ENCODE assay signal across 8 cellular contexts in the genomic region with DNA sequence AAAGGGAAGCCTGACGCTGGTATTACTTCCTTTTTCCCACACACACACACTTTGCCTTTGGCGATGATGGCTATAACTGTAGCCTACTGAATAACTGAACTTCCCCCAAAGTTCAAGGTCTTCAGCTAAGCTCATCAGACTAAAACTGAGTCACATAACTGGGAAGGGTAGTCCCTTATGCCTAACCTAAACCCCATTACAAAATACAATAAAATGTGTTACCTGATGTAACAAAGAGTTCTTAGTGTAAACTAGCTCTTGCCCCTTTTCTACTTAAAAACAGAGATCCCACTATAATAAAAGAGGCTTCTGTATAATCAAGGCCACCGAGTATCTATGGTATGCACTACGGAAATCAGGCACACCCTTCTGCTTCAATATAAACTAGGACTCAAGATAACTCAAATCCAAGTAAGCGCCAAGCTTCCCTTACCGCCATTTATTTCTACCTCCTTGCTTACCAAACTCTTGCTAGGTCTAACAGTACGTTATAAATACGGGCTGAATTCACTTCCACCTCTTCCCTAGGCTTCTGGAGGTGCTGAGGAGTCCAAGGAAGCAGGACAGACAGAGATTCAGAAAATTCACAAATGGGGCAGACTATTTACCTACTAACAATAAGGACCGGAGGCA. TPM values are rescaled to one million over a fixed set of nuclear protein-coding genes. Genes with fewer than 3 reads are reported as not detected.
A peak's percentile ranks its signal among the peaks of the same experiment; 100 is the strongest.
DNase-seq lines count a peak whose midpoint lies in the region; ATAC-seq, FAIRE-seq and TF ChIP-seq lines count a peak whose summit lies in the region.

No MANE protein-coding gene starts in this region.

- WGBS in K562 (ENCODE audit: insufficient coverage, low coverage, missing lambda C conversion rate): 1% methylated on average over 9 of the region's 9 CpGs
- 7% methylated on average over 9 of the region's 9 CpGs for WGBS in liver
- 19% methylated on average over 9 of the region's 9 CpGs for WGBS in thymus

- H3K27ac ChIP-seq in K562 (ENCODE audit: extremely low read depth, low read depth, low read length) (peak overlapping the region; percentile 97), liver (ENCODE audit: low read depth in 1 of 2, low read length in 2 of 2) (peak overlapping the region; percentile 98 to 99), thymus (ENCODE audit: low read depth) (peak overlapping the region; percentile 83)

- H3K4me2 ChIP-seq in K562 (ENCODE audit: insufficient read depth, low read length): peak overlapping the region; percentile 93

- H3K4me3 ChIP-seq in GM06990 (replicated peaks; ENCODE audit: low read depth, low read length) (peak overlapping the region; percentile 66), K562 (peak overlapping the region; percentile 75), liver (ENCODE audit: low read depth in 1 of 3, low read length in 3 of 3) (peak overlapping the region; percentile 86 to 89 (median 87)), thymus (ENCODE audit: low read length) (peak overlapping the region; percentile 54)

- no peaks in the 10 kb centered on the region for H3K9me1 ChIP-seq in K562 (ENCODE audit: control insufficient read depth, insufficient read depth, low read length)

- peaks cover 15 to 18% of the 10 kb centered on the region in 2 experiments for H3K4me1 ChIP-seq in K562 (replicated peaks in 1 of 2; ENCODE audit: control insufficient read depth in 2 of 2, insufficient read depth in 2 of 2, low read length in 2 of 2)
- peaks cover 14 to 25% (median 19%) of the 10 kb centered on the region in 4 donors for H3K4me1 ChIP-seq in liver (ENCODE audit: control insufficient read depth in 4 of 4, insufficient read depth in 4 of 4, low read length in 3 of 4)
- H3K4me1 ChIP-seq in thymus (ENCODE audit: control insufficient read depth, insufficient read depth, low read length): peaks cover 13% of the 10 kb centered on the region

- FAIRE-seq in K562 (lab: Jason Lieb, UNC): peak; percentile 55

- TF ChIP-seq EP300 in K562 (IDR thresholded peaks at IDR 0.05; ENCODE audit: low read length): no peak; the same call in 1 of the 2 replicates

- in situ Hi-C loops in K562 (cut with MboI): no loop called here

- H3K9me3 ChIP-seq in K562 (replicated peaks; ENCODE audit: control insufficient read depth, insufficient read depth, low read depth, low read length) (no peaks in the 10 kb centered on the region; the same call in 1 of the 2 replicates), liver (ENCODE audit: control insufficient read depth in 4 of 4, low read length in 3 of 4) (no peaks in the 10 kb centered on the region), thymus (ENCODE audit: control insufficient read depth) (no peaks in the 10 kb centered on the region)

- H3K9ac ChIP-seq in K562 (ENCODE audit: insufficient read depth in 1 of 2, low read depth in 2 of 2, low read length in 2 of 2) (peak overlapping the region; percentile 83 to 98; a peak in 3 of 4 replicates), liver (ENCODE audit: low read depth in 1 of 2, low read length in 2 of 2) (peak overlapping the region; percentile 93 to 99)

- DNase-seq in GM06990 (ENCODE audit: extremely low read depth, insufficient read length) (no peak), NCI-H69 (lab: John Stamatoyannopoulos, UW) (peak; percentile 10), K562 (ENCODE audit: extremely low read depth in 1 of 4, low spot score in 3 of 4) (peak in 1 of 4 experiments; percentile 50), NCI-H345 (lab: John Stamatoyannopoulos, UW) (no peak), iPS-NIHi11 (ENCODE audit: low spot score) (no peak)

- intact Hi-C loops in K562 (cut with micrococcal nuclease): loop anchor here (2.0 kb wide), 2 partner anchors 23 to 79 kb away; a partner anchor contains a TSS

- ATAC-seq in K562: peak; percentile 9
- ATAC-seq in HG02970 (IDR thresholded peaks at IDR 0.05; ENCODE audit: low FRiP score, unreplicated experiment): no peak

- H3K79me2 ChIP-seq in K562 (ENCODE audit: control insufficient read depth, insufficient read depth, low read length): peaks cover 75% of the 10 kb centered on the region

- TF ChIP-seq CTCF in GM06990 (IDR thresholded peaks at IDR 0.05; ENCODE audit: insufficient read depth, low read length, poor library complexity, severe bottlenecking): no peak
- TF ChIP-seq CTCF in K562 (IDR thresholded peaks at IDR 0.05 in 2 of 3, conservative IDR thresholded peaks at IDR 0.05 in 1 of 3; ENCODE audit: insufficient read depth in 2 of 3, low read depth in 1 of 3, low read length in 3 of 3): no peak
- TF ChIP-seq CTCF in liver (IDR thresholded peaks at IDR 0.05; ENCODE audit: low read depth, low read length, missing input control): no peak

- H3K27me3 ChIP-seq in GM06990 (replicated peaks; ENCODE audit: control insufficient read depth, insufficient read depth, low read length) (no peaks in the 10 kb centered on the region), K562 (ENCODE audit: control insufficient read depth in 2 of 2, insufficient read depth in 2 of 2, low read length in 2 of 2) (no peaks in the 10 kb centered on the region), liver (ENCODE audit: control insufficient read depth in 4 of 4, insufficient read depth in 4 of 4, low read length in 3 of 4) (no peaks in the 10 kb centered on the region), thymus (ENCODE audit: control insufficient read depth, insufficient read depth) (no peaks in the 10 kb centered on the region)

- 0 out of 2 replicates have a peak overlapping the region, but pooled peaks have one; percentile 18 for H2AFZ ChIP-seq in K562 (ENCODE audit: low read depth, low read length)

- no peak for TF ChIP-seq POLR2A in K562 (conservative IDR thresholded peaks at IDR 0.05)

- H3K36me3 ChIP-seq in GM06990 (ENCODE audit: control insufficient read depth, insufficient read depth, low read length): no peaks in the 10 kb centered on the region; the same call in 1 of the 2 replicates
- peaks cover 31% of the 10 kb centered on the region for H3K36me3 ChIP-seq in K562 (ENCODE audit: control insufficient read depth, insufficient read depth, low read length)
- peaks cover 0 to 7% (median 3%) of the 10 kb centered on the region in 4 donors for H3K36me3 ChIP-seq in liver (ENCODE audit: control insufficient read depth in 4 of 4, insufficient read depth in 3 of 4, low read depth in 1 of 4, low read length in 3 of 4)
- peaks cover 4% of the 10 kb centered on the region for H3K36me3 ChIP-seq in thymus (ENCODE audit: control insufficient read depth, insufficient read depth)

- POLR2A ChIA-PET in K562 (lab: Yijun Ruan, JAX): interaction anchor here (1.2 to 1.9 kb wide), 5 partner anchors 8 to 37 kb away, joined by 3 to 9 read pairs (median 5); no protein-coding TSS in a partner anchor

- no peak for TF ChIP-seq RAD21 in K562 (CRISPR knock-in tag; conservative IDR thresholded peaks at IDR 0.05 in 1 of 2, IDR thresholded peaks at IDR 0.05 in 1 of 2)
- TF ChIP-seq RAD21 in liver (IDR thresholded peaks at IDR 0.05): no peak

- BruUV-seq in K562 (replicated peaks; lab: Mats Ljungman, UMichigan): TSS peak; percentile 41

- CTCF ChIA-PET in K562 (lab: Yijun Ruan, JAX; ENCODE audit: low intra/inter-chr PET ratio): no interaction called here

- peaks cover 7% of the 10 kb centered on the region; the same call in 1 of the 2 replicates for H4K20me1 ChIP-seq in K562 (replicated peaks; ENCODE audit: control insufficient read depth, insufficient read depth, low read length)

TF ChIP-seq in K562, 482 proteins besides CTCF, POLR2A, EP300 and RAD21 (continues in another document):
- TF ChIP-seq YY1 (IDR thresholded peaks at IDR 0.05; ENCODE audit: borderline replicate concordance in 1 of 3, control insufficient read depth in 1 of 3, extremely low read depth in 1 of 3, insufficient read depth in 3 of 3, insufficient read length in 1 of 3, insufficient replicate concordance in 2 of 3, low read depth in 1 of 3, low read length in 2 of 3): peak in 1 of 3 experiments; percentile 61
- no peak for TF ChIP-seq TAF15 (IDR thresholded peaks at IDR 0.05; ENCODE audit: low read depth, low read length)

TF ChIP-seq in liver, 16 proteins besides CTCF, POLR2A, EP300 and RAD21:
- TF ChIP-seq RXRA (IDR thresholded peaks at IDR 0.05) (peak; percentile 42 to 54), HNF4A (conservative IDR thresholded peaks at IDR 0.05) (peak in 1 of 2 donors; percentile 25), YY1 (IDR thresholded peaks at IDR 0.05) (no peak)

RNA-seq across cellular contexts. Expression of a gene that starts 2.4 kb away (rescaled TPM):
- 40.1 and 136 TPM in 2 replicates for total RNA-seq in K562 (2011; cell fraction: chromatin; rRNA removed; ENCODE audit: low replicate concordance)
- total RNA-seq in K562 (2011; cell fraction: nucleolus; rRNA removed): 25.3 and 32.8 TPM in 2 replicates
- 54.3 and 78.7 TPM in 2 replicates for total RNA-seq in K562 (2011; cell fraction: nucleoplasm; rRNA removed)
- 9.1 and 12.0 TPM in 2 replicates for total RNA-seq in K562 (2014; rRNA removed)
- total RNA-seq in K562 (2014; rRNA removed; fragmentation: Illumina TruSeq; extraction: Trizol): 29.0 and 38.0 TPM in 2 replicates
- total RNA-seq in K562 (2015; rRNA removed; fragmentation: Illumina TruSeq; extraction: Trizol): 21.7 and 25.8 TPM in 2 replicates
- 25.7 and 27.5 TPM in 2 replicates for total RNA-seq in K562 (2021)
- polyA plus RNA-seq in K562 (2011; rRNA removed): 20.4 and 24.8 TPM in 2 replicates
- 8.4 and 12.1 TPM in 2 replicates for polyA plus RNA-seq in K562 (2011; cell fraction: cytosol; rRNA removed)
- 37.6 and 42.9 TPM in 2 replicates for polyA plus RNA-seq in K562 (2011; cell fraction: nucleus; rRNA removed)
- 9.9 and 13.5 TPM in 2 replicates for polyA plus RNA-seq in K562 (2012)
- polyA plus RNA-seq in K562 (2014; fragmentation: Illumina TruSeq; extraction: Trizol): 21.2 and 26.3 TPM in 2 replicates
- 1 to 10 TPM; 4.2 to 8.2 TPM for polyA plus RNA-seq in K562 (2014; fragmentation: Nextera tagmentation; extraction: Ambion mirVana)
- polyA plus RNA-seq in K562 (2014; rRNA removed): 13.4 and 15.0 TPM in 2 replicates
- 44.4 and 50.5 TPM in 2 replicates for polyA minus RNA-seq in K562 (2011; rRNA and poly(A)+ RNA removed)
- polyA minus RNA-seq in K562 (2011; cell fraction: cytosol; rRNA and poly(A)+ RNA removed): 16.4 and 17.5 TPM in 2 replicates
- polyA minus RNA-seq in K562 (2011; cell fraction: nucleus; rRNA and poly(A)+ RNA removed): 40.0 and 66.3 TPM in 2 replicates
- total RNA-seq in liver: 10 to 100 TPM; 16.0 to 27.5 TPM
- polyA plus RNA-seq in liver: 1 to 10 TPM; 5.3 to 7.2 TPM
- 18.8 TPM for polyA plus RNA-seq in thymus
